In the genomic region with DNA sequence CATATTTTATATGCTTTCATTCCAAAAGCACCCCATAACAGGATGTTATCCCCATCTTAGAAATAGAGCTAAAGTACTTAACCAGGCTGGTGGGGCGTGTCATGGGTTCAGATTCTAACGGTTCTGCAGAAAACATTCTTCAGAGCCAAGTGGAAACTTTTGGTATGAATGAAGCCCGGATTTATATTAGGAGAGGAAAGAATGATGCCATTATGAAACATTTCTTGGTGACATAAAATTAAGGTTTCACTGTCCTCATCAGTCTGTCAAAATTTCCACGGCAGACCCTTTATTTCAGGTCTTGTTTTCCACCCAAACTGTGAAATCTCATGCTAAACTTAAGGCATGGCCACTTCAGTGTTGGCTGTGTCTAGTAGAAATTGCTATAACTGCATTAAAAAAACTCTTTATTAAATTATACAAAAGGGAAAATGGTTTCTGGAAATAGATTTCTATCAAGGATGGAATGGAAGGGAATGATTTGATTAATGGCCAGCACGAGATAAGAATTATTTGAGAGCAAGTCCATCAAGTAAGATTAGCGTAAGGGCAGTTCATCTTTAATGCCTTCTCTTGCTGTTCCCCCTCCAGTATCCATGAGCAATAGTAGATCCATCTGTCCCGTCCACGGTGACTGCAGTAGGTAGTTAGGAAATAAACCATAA, we compare ENCODE assay signal across 21 cellular contexts. TPM values are rescaled to one million over a fixed set of nuclear protein-coding genes. Genes with fewer than 3 reads are reported as not detected.
DNase-seq lines count a peak whose midpoint lies in the region; ATAC-seq lines count a peak whose summit lies in the region.
"Had no signal": no experiment of that assay in that cellular context is flagged by ENCODE, and none has a peak within 500 bp of the region (broad histone marks: within the 10 kb centered on the region; RNA-seq: fewer than 3 reads in every experiment).

No MANE protein-coding gene starts in this region.

- no peak overlapping the region for H3K4me3 Mint-ChIP-seq in activated CD4-positive, alpha-beta memory T cell treated with anti-CD3 and anti-CD28 coated beads for 36 hours
- no peak overlapping the region for H3K4me3 Mint-ChIP-seq in activated CD4-positive, alpha-beta memory T cell treated with anti-CD3 and anti-CD28 coated beads, Interleukin-2, amount 10 ng/mL, durations not matched to agents 7 days and 5 days
- H3K4me3 Mint-ChIP-seq: dendritic cell treated with granulocyte-macrophage colony-stimulating factor and Interleukin-4, amounts not matched to agents 40 ng/mL and 50 ng/mL, for 4 days; HFFc6; neural progenitor cell had no signal

- peak overlapping the region; percentile 83 for H3K27ac Mint-ChIP-seq in activated CD4-positive, alpha-beta memory T cell treated with anti-CD3 and anti-CD28 coated beads for 36 hours
- H3K27ac Mint-ChIP-seq in activated CD4-positive, alpha-beta memory T cell treated with anti-CD3 and anti-CD28 coated beads, Interleukin-2, amount 10 ng/mL, durations not matched to agents 7 days and 5 days, result no peak overlapping the region
- H3K27ac Mint-ChIP-seq: dendritic cell treated with granulocyte-macrophage colony-stimulating factor and Interleukin-4, amounts not matched to agents 40 ng/mL and 50 ng/mL, for 4 days; HFFc6; neural progenitor cell had no signal

- H3K36me3 Mint-ChIP-seq in activated CD4-positive, alpha-beta memory T cell treated with anti-CD3 and anti-CD28 coated beads for 36 hours, result peaks cover 35% of the 10 kb centered on the region
- peaks cover 57% of the 10 kb centered on the region for H3K36me3 Mint-ChIP-seq in activated CD4-positive, alpha-beta memory T cell treated with anti-CD3 and anti-CD28 coated beads, Interleukin-2, amount 10 ng/mL, durations not matched to agents 7 days and 5 days (ENCODE audit: low read depth)

- no peaks in the 10 kb centered on the region for H3K9me3 Mint-ChIP-seq in activated CD4-positive, alpha-beta memory T cell treated with anti-CD3 and anti-CD28 coated beads for 36 hours
- no peaks in the 10 kb centered on the region for H3K9me3 Mint-ChIP-seq in activated CD4-positive, alpha-beta memory T cell treated with anti-CD3 and anti-CD28 coated beads, Interleukin-2, amount 10 ng/mL, durations not matched to agents 7 days and 5 days
- H3K9me3 Mint-ChIP-seq: dendritic cell treated with granulocyte-macrophage colony-stimulating factor and Interleukin-4, amounts not matched to agents 40 ng/mL and 50 ng/mL, for 4 days; HFFc6; neural progenitor cell had no signal

- ATAC-seq in HG03039 (IDR thresholded peaks at IDR 0.05; ENCODE audit: unreplicated experiment), result no peak
- ATAC-seq: lower lobe of right lung had no signal

- CTCF ChIA-PET in activated CD4-positive, alpha-beta memory T cell treated with anti-CD3 and anti-CD28 coated beads for 36 hours (lab: Charles Lee), result interaction anchor here (0.9 to 1.7 kb wide), 8 partner anchors 10 to 229 kb away, joined by 3 to 8 read pairs (median 3); no protein-coding TSS in a partner anchor
- CTCF ChIA-PET in activated CD4-positive, alpha-beta memory T cell treated with anti-CD3 and anti-CD28 coated beads, Interleukin-2, amount 10 ng/mL, durations not matched to agents 7 days and 5 days (lab: Charles Lee), result interaction anchor here (1.0 to 1.3 kb wide), 5 partner anchors 10 to 253 kb away, joined by 3 to 8 read pairs (median 3); no protein-coding TSS in a partner anchor

- POLR2A ChIA-PET in activated CD4-positive, alpha-beta memory T cell treated with anti-CD3 and anti-CD28 coated beads for 36 hours (lab: Charles Lee), result interaction anchor here (0.6 to 2.7 kb wide), 3 partner anchors 10 to 359 kb away, joined by 3 to 10 read pairs (median 4); no protein-coding TSS in a partner anchor
- POLR2A ChIA-PET in activated CD4-positive, alpha-beta memory T cell treated with anti-CD3 and anti-CD28 coated beads, Interleukin-2, amount 10 ng/mL, durations not matched to agents 7 days and 5 days (lab: Charles Lee), result interaction anchor here (1.5 to 4.9 kb wide), 3 partner anchors 10 to 161 kb away, joined by 4 to 19 read pairs (median 6); no protein-coding TSS in a partner anchor

- H3K4me1 Mint-ChIP-seq in activated CD4-positive, alpha-beta memory T cell treated with anti-CD3 and anti-CD28 coated beads for 36 hours (ENCODE audit: low read depth), result peaks cover 91% of the 10 kb centered on the region
- peaks cover 63% of the 10 kb centered on the region for H3K4me1 Mint-ChIP-seq in activated CD4-positive, alpha-beta memory T cell treated with anti-CD3 and anti-CD28 coated beads, Interleukin-2, amount 10 ng/mL, durations not matched to agents 7 days and 5 days

- DNase-seq in activated CD4-positive, alpha-beta memory T cell treated with anti-CD3 and anti-CD28 coated beads for 36 hours, result peak; percentile 66
- no peak for DNase-seq in activated CD4-positive, alpha-beta memory T cell treated with anti-CD3 and anti-CD28 coated beads, Interleukin-2, amount 10 ng/mL, durations not matched to agents 7 days and 5 days
- DNase-seq in SK-N-DZ (ENCODE audit: low spot score) (peak; percentile 61), Kasumi-1 (lab: John Stamatoyannopoulos, UW) (no peak), cerebellar nuclear complex (lab: John Stamatoyannopoulos, UW) (no peak)
- DNase-seq in activated naive CD4-positive, alpha-beta T cell treated with anti-CD3 and anti-CD28 coated beads, Interleukin-2, amount 50 U/mL, for 16 hours, result peak; percentile 52
- DNase-seq in stimulated activated CD4-positive, alpha-beta T cell treated with anti-CD3 and anti-CD28 coated beads, Interleukin-4, amount 100 ng/mL, for 4 hours, result peak; percentile 38 to 41
- DNase-seq: anterior cingulate cortex, Calu3, HFFc6, kidney, lower lobe of right lung, NCI-H1048, NCI-H187 treated with DMSO at 0.1 percent for 48 hours, NCI-H226, NCI-H774, sigmoid colon, upper lobe of left lung had no signal

- intact Hi-C loops in activated CD4-positive, alpha-beta memory T cell treated with anti-CD3 and anti-CD28 coated beads for 36 hours (cut with micrococcal nuclease), result loop anchor here (2.0 to 5.0 kb wide), 5 partner anchors 33 to 1337 kb away; no protein-coding TSS in a partner anchor

- no peaks in the 10 kb centered on the region for H3K27me3 Mint-ChIP-seq in activated CD4-positive, alpha-beta memory T cell treated with anti-CD3 and anti-CD28 coated beads for 36 hours
- H3K27me3 Mint-ChIP-seq in activated CD4-positive, alpha-beta memory T cell treated with anti-CD3 and anti-CD28 coated beads, Interleukin-2, amount 10 ng/mL, durations not matched to agents 7 days and 5 days, result no peaks in the 10 kb centered on the region
- H3K27me3 Mint-ChIP-seq: dendritic cell treated with granulocyte-macrophage colony-stimulating factor and Interleukin-4, amounts not matched to agents 40 ng/mL and 50 ng/mL, for 4 days had no signal

RNA-seq across cellular contexts. Expression of gene PRKCA, which starts 11.7 kb away (rescaled TPM):
- total RNA-seq in activated CD4-positive, alpha-beta memory T cell treated with anti-CD3 and anti-CD28 coated beads for 36 hours, result 10 to 100 TPM; 75.1 to 78.5 TPM
- 10 to 100 TPM; 57.6 to 61.3 TPM for total RNA-seq in activated CD4-positive, alpha-beta memory T cell treated with anti-CD3 and anti-CD28 coated beads, Interleukin-2, amount 10 ng/mL, durations not matched to agents 7 days and 5 days
- 7.9 and 8.2 TPM in 2 replicates for polyA plus RNA-seq in SK-N-DZ (2014; cell fraction: cytosol; rRNA removed)
- 3.3 and 4.9 TPM in 2 replicates for polyA plus RNA-seq in SK-N-DZ (2014; cell fraction: nucleus; rRNA removed)

Comparison
In these comparisons a context has a peak if more than half of its experiments do, and no peak if none do; other contexts are left out.
1. DNase-seq: peak in activated CD4-positive, alpha-beta memory T cell treated with anti-CD3 and anti-CD28 coated beads for 36 hours (single experiment), SK-N-DZ (single experiment), activated naive CD4-positive, alpha-beta T cell treated with anti-CD3 and anti-CD28 coated beads, Interleukin-2, amount 50 U/mL, for 16 hours (single experiment) and stimulated activated CD4-positive, alpha-beta T cell treated with anti-CD3 and anti-CD28 coated beads, Interleukin-4, amount 100 ng/mL, for 4 hours (2 of 2); none in activated CD4-positive, alpha-beta memory T cell treated with anti-CD3 and anti-CD28 coated beads, Interleukin-2, amount 10 ng/mL, durations not matched to agents 7 days and 5 days (single experiment), Kasumi-1 (0 of 2) and cerebellar nuclear complex (0 of 2).